Comparison of ENCODE assay signal across 9 cellular contexts in the genomic region with DNA sequence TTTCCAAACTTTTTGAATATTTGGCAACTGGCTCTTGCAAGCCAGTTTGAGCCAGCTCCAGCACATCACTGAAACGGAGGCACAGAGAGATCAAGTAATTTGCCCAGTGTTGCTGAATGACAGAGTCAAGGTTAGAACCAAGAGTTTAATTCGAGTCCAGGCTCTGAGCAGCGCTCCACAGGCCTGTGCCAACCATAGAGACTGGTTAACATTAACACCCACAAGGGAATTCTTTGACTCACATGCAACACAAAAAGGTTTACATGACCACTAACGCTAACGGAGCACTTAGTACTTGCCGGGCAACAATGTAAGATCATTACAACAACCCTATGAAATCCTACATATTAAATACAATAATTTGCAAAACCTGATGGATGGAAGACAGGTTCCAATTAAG. TPM values are rescaled to one million over a fixed set of nuclear protein-coding genes. Genes with fewer than 3 reads are reported as not detected.
A peak's percentile ranks its signal among the peaks of the same experiment; 100 is the strongest.
DNase-seq lines count a peak whose midpoint lies in the region; ATAC-seq and TF ChIP-seq lines count a peak whose summit lies in the region.
"Had no signal": no experiment of that assay in that cellular context is flagged by ENCODE, and none has a peak within 500 bp of the region (broad histone marks: within the 10 kb centered on the region; RNA-seq: fewer than 3 reads in every experiment).

No MANE protein-coding gene starts in this region.

- H3K4me1 ChIP-seq in BLaER1 = peaks cover 74% of the 10 kb centered on the region
- H3K4me1 ChIP-seq in KMS-11 (ENCODE audit: low read depth, poor library complexity, severe bottlenecking) = peaks cover 25% of the 10 kb centered on the region

- peak overlapping the region; percentile 94 to 99 (median 97) for H3K27ac Mint-ChIP-seq in naive thymus-derived CD8-positive, alpha-beta T cell

- H3K27me3 ChIP-seq in BLaER1 (peaks cover 14% of the 10 kb centered on the region), KMS-11 (ENCODE audit: insufficient read depth, low read depth) (no peaks in the 10 kb centered on the region)

- POLR2A ChIA-PET in naive thymus-derived CD8-positive, alpha-beta T cell (lab: Charles Lee) = interaction anchor here (0.6 to 16.6 kb wide), 11 partner anchors 8 to 437 kb away, joined by 3 to 674 read pairs (median 7); a partner anchor contains a TSS

- no peaks in the 10 kb centered on the region for H3K9me3 ChIP-seq in BLaER1

- no peak for DNase-seq in astrocyte of the spinal cord (ENCODE audit: low read depth, low spot score)
- peak in 1 of 10 donors; percentile 23 for DNase-seq in naive thymus-derived CD8-positive, alpha-beta T cell
- DNase-seq in NCI-H146 treated with DMSO at 0.1 percent for 48 hours (lab: John Stamatoyannopoulos, UW; ENCODE audit: unreplicated experiment) = no peak
- DNase-seq in MV-4-11 (lab: John Stamatoyannopoulos, UW) = no peak

- H2AFZ ChIP-seq in KMS-11 (ENCODE audit: low read depth) = no peak overlapping the region

- H3K79me2 ChIP-seq in KMS-11 (ENCODE audit: insufficient read depth, low read depth) = no peaks in the 10 kb centered on the region

- peaks cover 34 to 61% (median 51%) of the 10 kb centered on the region in 4 donors for H3K4me1 Mint-ChIP-seq in naive thymus-derived CD8-positive, alpha-beta T cell

- H3K27ac ChIP-seq in BLaER1 (no peak overlapping the region), KMS-11 (no peak overlapping the region)

- H3K9ac ChIP-seq in BLaER1 (no peak overlapping the region; the same call in 1 of the 2 replicates), KMS-11 (no peak overlapping the region)

- H3K4me3 ChIP-seq in BLaER1 (peak overlapping the region; percentile 92), KMS-11 (IDR thresholded peaks at IDR 0.05; ENCODE audit: insufficient read depth, low read depth, low read length) (no peak overlapping the region), astrocyte of the spinal cord (ENCODE audit: low read depth, low read length) (peak overlapping the region; percentile 69)

- no peaks in the 10 kb centered on the region for H3K27me3 Mint-ChIP-seq in naive thymus-derived CD8-positive, alpha-beta T cell

- peaks cover 49% of the 10 kb centered on the region for H4K20me1 ChIP-seq in BLaER1
- no peaks in the 10 kb centered on the region for H4K20me1 ChIP-seq in KMS-11 (ENCODE audit: insufficient read depth)

- no peak for ATAC-seq in naive thymus-derived CD8-positive, alpha-beta T cell
- ATAC-seq in HG02642 (IDR thresholded peaks at IDR 0.05; ENCODE audit: poor library complexity, unreplicated experiment) (no peak), GM21723 (IDR thresholded peaks at IDR 0.05; ENCODE audit: unreplicated experiment) (no peak)
- ATAC-seq: HepG2 had no signal

- H3K36me3 ChIP-seq in BLaER1 (peaks cover 4% of the 10 kb centered on the region; the same call in 1 of the 2 replicates), KMS-11 (ENCODE audit: insufficient read depth) (no peaks in the 10 kb centered on the region)

- peak overlapping the region; percentile 100 for H3K4me2 ChIP-seq in BLaER1
- 0 out of 2 replicates have a peak overlapping the region, but pooled peaks have one; percentile 7 for H3K4me2 ChIP-seq in KMS-11

- H3K9me3 Mint-ChIP-seq in naive thymus-derived CD8-positive, alpha-beta T cell = no peaks in the 10 kb centered on the region

- peak overlapping the region; percentile 76 to 99 (median 95) for H3K4me3 Mint-ChIP-seq in naive thymus-derived CD8-positive, alpha-beta T cell

- H3K36me3 Mint-ChIP-seq in naive thymus-derived CD8-positive, alpha-beta T cell = peaks cover 0 to 7% (median 0%) of the 10 kb centered on the region in 3 donors

- TF ChIP-seq CTCF in KMS-11 (conservative IDR thresholded peaks at IDR 0.05; ENCODE audit: low read depth, low read length) = no peak
- TF ChIP-seq CTCF in astrocyte of the spinal cord (IDR thresholded peaks at IDR 0.05; ENCODE audit: low read depth, low read length) = no peak

- in situ Hi-C loops in astrocyte of the spinal cord (cut with HindIII; ENCODE audit: low sequenced_read_pairs) = no loop called here

RNA-seq across cellular contexts. Expression of a gene that starts 1.5 kb away (rescaled TPM):
- total RNA-seq in naive thymus-derived CD8-positive, alpha-beta T cell = 100 to 1,000 TPM; 251 to 268 TPM
- 100 to 1,000 TPM; 409 to 533 (median 504) TPM for polyA plus RNA-seq in naive thymus-derived CD8-positive, alpha-beta T cell

RNA-seq across cellular contexts. Expression of a gene that starts 55.7 kb away (rescaled TPM):
- 100 to 1,000 TPM; 215 to 224 TPM for total RNA-seq in naive thymus-derived CD8-positive, alpha-beta T cell
- 10 to 100 TPM in 1 of 3 donors, 1 to 10 TPM in 2; 9.3 to 12.9 (median 9.4) TPM for polyA plus RNA-seq in naive thymus-derived CD8-positive, alpha-beta T cell
